Comparison of ENCODE assay signal across 14 cellular contexts in genomic region chr16:56884929-56885328, GRCh38. TPM values are rescaled to one million over a fixed set of nuclear protein-coding genes. Genes with fewer than 3 reads are reported as not detected.
"Had no signal": no experiment of that assay in that cellular context is flagged by ENCODE, and none has a peak within 500 bp of the region (broad histone marks: within the 10 kb centered on the region; RNA-seq: fewer than 3 reads in every experiment).

No MANE protein-coding gene starts in this region.

RNA-seq across cellular contexts. Expression of gene SLC12A3, which starts 19.9 kb away (rescaled TPM):
- total RNA-seq: activated CD4-positive, alpha-beta memory T cell treated with anti-CD3 and anti-CD28 coated beads for 36 hours; activated CD4-positive, alpha-beta T cell treated with anti-CD3 and anti-CD28 coated beads, Interleukin-2, amount 10 ng/mL, durations not matched to agents 24 days and 14 days; activated CD8-positive, alpha-beta memory T cell treated with anti-CD3 and anti-CD28 coated beads for 36 hours; activated CD8-positive, alpha-beta T cell treated with anti-CD3 and anti-CD28 coated beads for 36 hours; activated naive CD4-positive, alpha-beta T cell treated with anti-CD3 and anti-CD28 coated beads for 36 hours; activated naive CD4-positive, alpha-beta T cell treated with anti-CD3 and anti-CD28 coated beads, Interleukin-2, amount 50 U/mL, for 72 hours; activated T-cell treated with anti-CD3 and anti-CD28 coated beads, Interleukin-2, amount 50 U/mL, for 4 hours; activated T-cell treated with anti-CD3 and anti-CD28 coated beads, Interleukin-2, amount 50 U/mL, for 72 hours; activated T-helper 1 cell treated with anti-CD3 and anti-CD28 coated beads, Interleukin-12 subunit alpha, Interleukin-12 subunit beta, Interleukin-2, Interleukin-4 antibody, amounts not matched to agents 30 ng/mL and 10 ng/mL and 1 ng/mL, durations not matched to agents 14 hours and 24 hours and 36 hours; activated T-helper 17 cell treated with anti-CD3 and anti-CD28 coated beads, Interleukin-2, amount 50 U/mL, for 72 hours; adrenal gland; aorta; bronchial epithelial cell; cardiac muscle cell had no signal
